In genomic region chr10:125231116-125231812, GRCh38 we compare ENCODE assay signal across 1 cellular context.
TF ChIP-seq lines count a peak whose summit lies in the region.

No MANE protein-coding gene starts in this region.

TF ChIP-seq in IMR-90, 13 proteins besides CTCF, POLR2A, EP300 and RAD21 (continued from another document):
- TF ChIP-seq MAFK (IDR thresholded peaks at IDR 0.05; ENCODE audit: low read depth, low read length) (peak; percentile 88), ELK1 (IDR thresholded peaks at IDR 0.05; ENCODE audit: borderline replicate concordance, low read depth, low read length) (no peak), RFX5 (IDR thresholded peaks at IDR 0.05; ENCODE audit: low read depth, low read length) (no peak), MXI1 (IDR thresholded peaks at IDR 0.05; ENCODE audit: borderline replicate concordance, low read depth, low read length) (peak; percentile 23; the same call in 1 of the 2 replicates), BHLHE40 (IDR thresholded peaks at IDR 0.05; ENCODE audit: low read depth, low read length) (no peak; the same call in 1 of the 2 replicates), CEBPB (IDR thresholded peaks at IDR 0.05; ENCODE audit: low read depth, low read length) (0 out of 2 replicates have a peak, but pooled peaks have one; percentile 30), CHD1 (IDR thresholded peaks at IDR 0.05; ENCODE audit: low read depth, low read length) (no peak)
